ENCODE assay signal across 27 cellular contexts in genomic region chr1:6336946-6337622, GRCh38.
"Had no signal": no experiment of that assay in that cellular context is flagged by ENCODE, and none has a peak within 500 bp of the region (broad histone marks: within the 10 kb centered on the region; RNA-seq: fewer than 3 reads in every experiment).

No MANE protein-coding gene starts in this region.

- H3K27me3 Mint-ChIP-seq: activated CD4-positive, alpha-beta memory T cell treated with anti-CD3 and anti-CD28 coated beads, Interleukin-2, amount 10 ng/mL, durations not matched to agents 7 days and 5 days; activated CD4-positive, alpha-beta T cell treated with anti-CD3 and anti-CD28 coated beads, Interleukin-2, amount 10 ng/mL, durations not matched to agents 7 days and 5 days; activated naive CD4-positive, alpha-beta T cell treated with anti-CD3 and anti-CD28 coated beads, Interleukin-2, amount 10 ng/mL, durations not matched to agents 7 days and 5 days; activated naive CD8-positive, alpha-beta T cell treated with anti-CD3 and anti-CD28 coated beads, Interleukin-2, amount 10 ng/mL, durations not matched to agents 7 days and 5 days; activated T-cell treated with anti-CD3 and anti-CD28 coated beads, Interleukin-2, amount 50 U/mL, for 24 hours; dendritic cell treated with granulocyte-macrophage colony-stimulating factor and Interleukin-4, amounts not matched to agents 40 ng/mL and 50 ng/mL, for 4 days; natural killer cell treated with Interleukin-12 subunit alpha and Interleukin-12 subunit beta and Interleukin-15 and Interleukin-18, amount 100 ng/mL, for 72 hours had no signal

- H3K9ac ChIP-seq: parathyroid adenoma had no signal

- H2AFZ ChIP-seq: parathyroid adenoma had no signal

- H3K36me3 ChIP-seq: ascending aorta, brain microvascular endothelial cell, lower lobe of right lung had no signal

- H3K4me3 ChIP-seq: ascending aorta, esophagus squamous epithelium, left lung, lower lobe of right lung, psoas muscle, spleen, tibial nerve had no signal

- H3K9me3 ChIP-seq: ascending aorta, esophagus squamous epithelium, left lung, lower lobe of right lung, psoas muscle, spleen, tibial nerve had no signal

- H3K27ac Mint-ChIP-seq: activated CD4-positive, alpha-beta memory T cell treated with anti-CD3 and anti-CD28 coated beads, Interleukin-2, amount 10 ng/mL, durations not matched to agents 7 days and 5 days; activated CD4-positive, alpha-beta T cell treated with anti-CD3 and anti-CD28 coated beads, Interleukin-2, amount 10 ng/mL, durations not matched to agents 7 days and 5 days; activated naive CD4-positive, alpha-beta T cell treated with anti-CD3 and anti-CD28 coated beads, Interleukin-2, amount 10 ng/mL, durations not matched to agents 7 days and 5 days; activated naive CD8-positive, alpha-beta T cell treated with anti-CD3 and anti-CD28 coated beads, Interleukin-2, amount 10 ng/mL, durations not matched to agents 7 days and 5 days; activated T-cell treated with anti-CD3 and anti-CD28 coated beads, Interleukin-2, amount 50 U/mL, for 24 hours; dendritic cell treated with granulocyte-macrophage colony-stimulating factor and Interleukin-4, amounts not matched to agents 40 ng/mL and 50 ng/mL, for 4 days; natural killer cell treated with Interleukin-12 subunit alpha and Interleukin-12 subunit beta and Interleukin-15 and Interleukin-18, amount 100 ng/mL, for 72 hours; T-helper 1 cell treated with Interleukin-12 subunit alpha and Interleukin-12 subunit beta and Interleukin-4 antibody, amounts not matched to agents 30 μg/mL and 1 μg/mL, for 36 hours had no signal

- H3K79me2 ChIP-seq: parathyroid adenoma had no signal

- H3K36me3 Mint-ChIP-seq: natural killer cell treated with Interleukin-12 subunit alpha and Interleukin-12 subunit beta and Interleukin-15 and Interleukin-18, amount 100 ng/mL, for 72 hours had no signal

- DNase-seq: activated CD4-positive, alpha-beta memory T cell treated with anti-CD3 and anti-CD28 coated beads, Interleukin-2, amount 10 ng/mL, durations not matched to agents 7 days and 5 days; activated CD4-positive, alpha-beta T cell treated with anti-CD3 and anti-CD28 coated beads for 1 hour; activated CD4-positive, alpha-beta T cell treated with anti-CD3 and anti-CD28 coated beads, Interleukin-2, amount 10 ng/mL, durations not matched to agents 7 days and 5 days; activated CD8-positive, alpha-beta memory T cell treated with anti-CD3 and anti-CD28 coated beads, Interleukin-2, amount 50 U/mL, for 48 hours; activated gamma-delta T cell; activated naive CD4-positive, alpha-beta T cell treated with anti-CD3 and anti-CD28 coated beads, Interleukin-2, amount 10 ng/mL, durations not matched to agents 7 days and 5 days; activated naive CD8-positive, alpha-beta T cell treated with anti-CD3 and anti-CD28 coated beads, Interleukin-2, amount 10 ng/mL, durations not matched to agents 7 days and 5 days; activated T-cell treated with anti-CD3 and anti-CD28 coated beads, Interleukin-2, amount 50 U/mL, for 24 hours; brain microvascular endothelial cell; effector CD4-positive, alpha-beta T cell; esophagus squamous epithelium; foreskin melanocyte; lower lobe of right lung; mesenchymal stem cell; psoas muscle; spleen; stimulated activated naive CD4-positive, alpha-beta T cell; T-helper 9 cell had no signal

- H3K9me3 Mint-ChIP-seq: activated CD4-positive, alpha-beta memory T cell treated with anti-CD3 and anti-CD28 coated beads, Interleukin-2, amount 10 ng/mL, durations not matched to agents 7 days and 5 days; activated CD4-positive, alpha-beta T cell treated with anti-CD3 and anti-CD28 coated beads, Interleukin-2, amount 10 ng/mL, durations not matched to agents 7 days and 5 days; activated naive CD4-positive, alpha-beta T cell treated with anti-CD3 and anti-CD28 coated beads, Interleukin-2, amount 10 ng/mL, durations not matched to agents 7 days and 5 days; activated naive CD8-positive, alpha-beta T cell treated with anti-CD3 and anti-CD28 coated beads, Interleukin-2, amount 10 ng/mL, durations not matched to agents 7 days and 5 days; activated T-cell treated with anti-CD3 and anti-CD28 coated beads, Interleukin-2, amount 50 U/mL, for 24 hours; dendritic cell treated with granulocyte-macrophage colony-stimulating factor and Interleukin-4, amounts not matched to agents 40 ng/mL and 50 ng/mL, for 4 days; natural killer cell treated with Interleukin-12 subunit alpha and Interleukin-12 subunit beta and Interleukin-15 and Interleukin-18, amount 100 ng/mL, for 72 hours; T-helper 1 cell treated with Interleukin-12 subunit alpha and Interleukin-12 subunit beta and Interleukin-4 antibody, amounts not matched to agents 30 μg/mL and 1 μg/mL, for 36 hours had no signal

- H3K4me3 Mint-ChIP-seq: activated CD4-positive, alpha-beta memory T cell treated with anti-CD3 and anti-CD28 coated beads, Interleukin-2, amount 10 ng/mL, durations not matched to agents 7 days and 5 days; activated CD4-positive, alpha-beta T cell treated with anti-CD3 and anti-CD28 coated beads, Interleukin-2, amount 10 ng/mL, durations not matched to agents 7 days and 5 days; activated naive CD4-positive, alpha-beta T cell treated with anti-CD3 and anti-CD28 coated beads, Interleukin-2, amount 10 ng/mL, durations not matched to agents 7 days and 5 days; activated naive CD8-positive, alpha-beta T cell treated with anti-CD3 and anti-CD28 coated beads, Interleukin-2, amount 10 ng/mL, durations not matched to agents 7 days and 5 days; activated T-cell treated with anti-CD3 and anti-CD28 coated beads, Interleukin-2, amount 50 U/mL, for 24 hours; dendritic cell treated with granulocyte-macrophage colony-stimulating factor and Interleukin-4, amounts not matched to agents 40 ng/mL and 50 ng/mL, for 4 days; natural killer cell treated with Interleukin-12 subunit alpha and Interleukin-12 subunit beta and Interleukin-15 and Interleukin-18, amount 100 ng/mL, for 72 hours; T-helper 1 cell treated with Interleukin-12 subunit alpha and Interleukin-12 subunit beta and Interleukin-4 antibody, amounts not matched to agents 30 μg/mL and 1 μg/mL, for 36 hours had no signal

- H3K4me1 ChIP-seq: ascending aorta, esophagus squamous epithelium, left lung, lower lobe of right lung, parathyroid adenoma, psoas muscle, tibial nerve had no signal

- H3K4me1 Mint-ChIP-seq: activated CD4-positive, alpha-beta memory T cell treated with anti-CD3 and anti-CD28 coated beads, Interleukin-2, amount 10 ng/mL, durations not matched to agents 7 days and 5 days; activated CD4-positive, alpha-beta T cell treated with anti-CD3 and anti-CD28 coated beads, Interleukin-2, amount 10 ng/mL, durations not matched to agents 7 days and 5 days; activated naive CD4-positive, alpha-beta T cell treated with anti-CD3 and anti-CD28 coated beads, Interleukin-2, amount 10 ng/mL, durations not matched to agents 7 days and 5 days; activated naive CD8-positive, alpha-beta T cell treated with anti-CD3 and anti-CD28 coated beads, Interleukin-2, amount 10 ng/mL, durations not matched to agents 7 days and 5 days had no signal

- ATAC-seq: left lung, lower lobe of right lung, psoas muscle had no signal

- H3K27ac ChIP-seq: ascending aorta, brain microvascular endothelial cell, epithelial cell of prostate, esophagus squamous epithelium, left lung, lower lobe of right lung, parathyroid adenoma, psoas muscle, tibial nerve, VCaP had no signal

- H3K27me3 ChIP-seq: ascending aorta, brain microvascular endothelial cell, esophagus squamous epithelium, left lung, spleen, tibial nerve had no signal
